ENCODE assay signal across 9 cellular contexts in the genomic region with DNA sequence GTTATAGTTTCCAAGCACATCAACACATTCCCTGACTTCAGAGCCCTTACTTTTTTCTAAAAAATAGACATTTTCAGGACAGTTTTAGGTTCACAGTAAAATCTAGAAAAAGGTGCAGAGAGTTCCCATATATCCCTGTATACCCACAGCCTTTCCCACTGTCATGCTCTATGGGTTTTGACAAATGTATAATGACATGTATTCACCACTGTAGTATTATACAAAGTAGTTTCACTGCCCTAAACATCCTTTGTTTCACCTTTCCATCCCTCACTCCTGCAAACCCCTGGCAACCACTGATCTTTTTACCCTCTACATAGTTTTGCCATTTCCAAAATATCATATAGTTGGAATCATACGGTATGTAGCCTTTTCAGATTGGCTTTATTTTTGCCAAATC.
"Had no signal": no experiment of that assay in that cellular context is flagged by ENCODE, and none has a peak within 500 bp of the region (broad histone marks: within the 10 kb centered on the region; RNA-seq: fewer than 3 reads in every experiment).

No MANE protein-coding gene starts in this region.

- H3K4me1 Mint-ChIP-seq: WTC11 had no signal

- H3K9me3 Mint-ChIP-seq: activated naive CD4-positive, alpha-beta T cell treated with anti-CD3 and anti-CD28 coated beads for 36 hours; brain; WTC11 had no signal

- DNase-seq: activated CD8-positive, alpha-beta memory T cell treated with anti-CD3 and anti-CD28 coated beads, Interleukin-2, amount 10 ng/mL, durations not matched to agents 7 days and 5 days; activated naive CD4-positive, alpha-beta T cell treated with anti-CD3 and anti-CD28 coated beads for 36 hours; amygdala; effector memory CD4-positive, alpha-beta T cell; erythroblast; stimulated activated CD4-positive, alpha-beta T cell treated with anti-CD3 and anti-CD28 coated beads, Interleukin-15, amount 100 ng/mL, for 24 hours; stimulated activated CD4-positive, alpha-beta T cell treated with anti-CD3 and anti-CD28 coated beads, Interleukin-4, amount 100 ng/mL, for 4 hours had no signal

- H3K27ac Mint-ChIP-seq: activated CD8-positive, alpha-beta memory T cell treated with anti-CD3 and anti-CD28 coated beads, Interleukin-2, amount 10 ng/mL, durations not matched to agents 7 days and 5 days; activated naive CD4-positive, alpha-beta T cell treated with anti-CD3 and anti-CD28 coated beads for 36 hours; WTC11 had no signal

- H3K4me3 Mint-ChIP-seq: activated CD8-positive, alpha-beta memory T cell treated with anti-CD3 and anti-CD28 coated beads, Interleukin-2, amount 10 ng/mL, durations not matched to agents 7 days and 5 days; activated naive CD4-positive, alpha-beta T cell treated with anti-CD3 and anti-CD28 coated beads for 36 hours; brain; WTC11 had no signal

- H3K27me3 Mint-ChIP-seq: activated CD8-positive, alpha-beta memory T cell treated with anti-CD3 and anti-CD28 coated beads, Interleukin-2, amount 10 ng/mL, durations not matched to agents 7 days and 5 days; brain had no signal

- ATAC-seq: activated CD8-positive, alpha-beta memory T cell treated with anti-CD3 and anti-CD28 coated beads, Interleukin-2, amount 10 ng/mL, durations not matched to agents 7 days and 5 days; WTC11 had no signal
